17 cellular contexts compared by ENCODE assay signal in the genomic region with DNA sequence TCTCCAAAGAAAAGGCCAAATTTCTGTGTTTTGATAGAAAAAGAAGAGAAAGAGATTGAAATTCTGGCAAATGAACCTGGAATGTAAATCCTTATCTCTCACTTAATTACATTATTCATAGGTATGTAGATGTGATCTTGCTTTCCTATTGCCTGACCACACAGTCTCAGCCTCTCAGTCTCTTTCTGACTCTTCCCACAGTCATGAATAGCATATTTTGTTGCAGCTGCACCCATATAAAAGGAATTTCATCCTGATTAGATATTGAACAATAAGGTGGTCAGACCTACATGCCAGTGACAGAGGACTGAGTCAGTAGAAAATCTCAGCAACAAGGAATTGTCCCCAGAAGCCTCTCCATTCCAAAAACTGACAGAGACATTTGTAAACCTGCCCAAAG.
"Had no signal": no experiment of that assay in that cellular context is flagged by ENCODE, and none has a peak within 500 bp of the region (broad histone marks: within the 10 kb centered on the region; RNA-seq: fewer than 3 reads in every experiment).

No MANE protein-coding gene starts in this region.

- H3K4me1 ChIP-seq: ascending aorta, upper lobe of left lung had no signal

- H3K4me3 ChIP-seq: ascending aorta, ovary, upper lobe of left lung had no signal

- H3K36me3 ChIP-seq: ascending aorta, ovary, upper lobe of left lung had no signal

- H3K27me3 ChIP-seq: ascending aorta, ovary, upper lobe of left lung had no signal

- H3K27ac ChIP-seq: ascending aorta, ovary, upper lobe of left lung had no signal

- ATAC-seq: activated CD4-positive, alpha-beta T cell treated with anti-CD3 and anti-CD28 coated beads for 36 hours; activated CD8-positive, alpha-beta T cell treated with anti-CD3 and anti-CD28 coated beads, Interleukin-2, amount 10 ng/mL, durations not matched to agents 7 days and 5 days; activated naive CD8-positive, alpha-beta T cell treated with anti-CD3 and anti-CD28 coated beads, Interleukin-2, amount 50 U/mL, for 24 hours; effector memory CD8-positive, alpha-beta T cell; left lobe of liver had no signal

- DNase-seq: activated CD4-positive, alpha-beta T cell treated with anti-CD3 and anti-CD28 coated beads for 36 hours; activated CD8-positive, alpha-beta memory T cell treated with anti-CD3 and anti-CD28 coated beads, Interleukin-2, amount 50 U/mL, for 48 hours; activated CD8-positive, alpha-beta T cell treated with anti-CD3 and anti-CD28 coated beads, Interleukin-2, amount 10 ng/mL, durations not matched to agents 7 days and 5 days; activated naive CD4-positive, alpha-beta T cell treated with Interleukin-2 at 50 U/mL for 16 hours; activated naive CD8-positive, alpha-beta T cell treated with anti-CD3 and anti-CD28 coated beads, Interleukin-2, amount 50 U/mL, for 24 hours; cortex of kidney; effector memory CD8-positive, alpha-beta T cell; erythroblast; glutamatergic neuron; immature natural killer cell; ovary; stimulated activated CD4-positive, alpha-beta T cell treated with anti-CD3 and anti-CD28 coated beads, Interleukin-4, amount 100 ng/mL, for 1 hour; stimulated activated CD8-positive, alpha-beta memory T cell treated with anti-CD3 and anti-CD28 coated beads, Interleukin-4, amount 100 ng/mL, for 48 hours; SW 1271; upper lobe of left lung had no signal

- H3K9me3 ChIP-seq: ascending aorta, ovary, upper lobe of left lung had no signal
